In the genomic region with DNA sequence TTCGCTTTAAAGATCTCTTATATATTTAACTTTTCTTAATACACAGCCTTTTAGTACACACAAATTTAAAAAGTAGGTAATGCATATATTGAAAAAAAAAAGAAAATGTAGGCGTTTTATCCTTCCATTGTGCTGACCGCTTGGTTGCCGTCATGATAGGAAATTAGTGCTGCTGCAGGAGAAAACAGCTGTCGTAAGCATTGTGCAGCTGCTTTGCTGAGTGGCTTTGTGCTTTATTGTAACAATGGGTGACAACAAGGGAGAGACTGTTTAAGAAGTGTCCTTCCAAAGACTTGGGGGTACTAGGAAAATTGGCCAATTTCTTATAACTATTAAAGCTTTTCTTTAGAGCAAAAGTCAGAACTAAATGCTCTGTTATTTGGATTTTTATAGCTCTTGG, we compare ENCODE assay signal across 17 cellular contexts. TPM values are rescaled to one million over a fixed set of nuclear protein-coding genes. Genes with fewer than 3 reads are reported as not detected.
A peak's percentile ranks its signal among the peaks of the same experiment; 100 is the strongest.
DNase-seq lines count a peak whose midpoint lies in the region; ATAC-seq, FAIRE-seq and TF ChIP-seq lines count a peak whose summit lies in the region.
"Had no signal": no experiment of that assay in that cellular context is flagged by ENCODE, and none has a peak within 500 bp of the region (broad histone marks: within the 10 kb centered on the region; RNA-seq: fewer than 3 reads in every experiment).

No MANE protein-coding gene starts in this region.

- H3K4me3 ChIP-seq in K562, result no peak overlapping the region
- H3K4me3 ChIP-seq in skeletal muscle cell (ENCODE audit: low read depth, low read length), result peak overlapping the region; percentile 20
- H3K4me3 ChIP-seq: cardiac muscle cell, neural progenitor cell had no signal

- no peak overlapping the region for H2AFZ ChIP-seq in K562 (ENCODE audit: low read depth, low read length)
- H2AFZ ChIP-seq: neural progenitor cell had no signal

- no peaks in the 10 kb centered on the region for H3K27me3 Mint-ChIP-seq in activated CD4-positive, alpha-beta T cell treated with anti-CD3 and anti-CD28 coated beads for 36 hours

- peaks cover 9 to 11% of the 10 kb centered on the region in 2 experiments; a peak in 3 of 5 replicates for H3K4me1 ChIP-seq in K562 (replicated peaks in 1 of 2; ENCODE audit: control insufficient read depth in 2 of 2, insufficient read depth in 2 of 2, low read length in 2 of 2)

- H3K27ac ChIP-seq in K562 (ENCODE audit: extremely low read depth, low read depth, low read length), result no peak overlapping the region
- H3K27ac ChIP-seq: cardiac muscle cell, neural progenitor cell, transverse colon had no signal

- peaks cover 79% of the 10 kb centered on the region for H3K36me3 ChIP-seq in K562 (ENCODE audit: control insufficient read depth, insufficient read depth, low read length)
- H3K36me3 ChIP-seq: neural progenitor cell had no signal

- peaks cover 18% of the 10 kb centered on the region; the same call in 1 of the 2 replicates for H4K20me1 ChIP-seq in K562 (replicated peaks; ENCODE audit: control insufficient read depth, insufficient read depth, low read length)

- TF ChIP-seq CTCF in K562 (IDR thresholded peaks at IDR 0.05 in 2 of 3, conservative IDR thresholded peaks at IDR 0.05 in 1 of 3; ENCODE audit: insufficient read depth in 2 of 3, low read depth in 1 of 3, low read length in 3 of 3), result no peak

- WGBS in K562 (ENCODE audit: insufficient coverage, low coverage, missing lambda C conversion rate), result 81% methylated on average over 5 of the region's 5 CpGs

- H3K4me2 ChIP-seq in K562 (ENCODE audit: insufficient read depth, low read length), result no peak overlapping the region
- H3K4me2 ChIP-seq: neural progenitor cell had no signal

- H3K9ac ChIP-seq in K562 (ENCODE audit: insufficient read depth in 1 of 2, low read depth in 2 of 2, low read length in 2 of 2), result no peak overlapping the region
- H3K9ac ChIP-seq: neural progenitor cell had no signal

- no peaks in the 10 kb centered on the region for H3K9me1 ChIP-seq in K562 (ENCODE audit: control insufficient read depth, insufficient read depth, low read length)

- no peak overlapping the region for H3K4me3 Mint-ChIP-seq in activated CD4-positive, alpha-beta T cell treated with anti-CD3 and anti-CD28 coated beads for 36 hours
- H3K4me3 Mint-ChIP-seq: neural progenitor cell had no signal

- H3K27me3 ChIP-seq in K562 (ENCODE audit: control insufficient read depth in 2 of 2, insufficient read depth in 2 of 2, low read length in 2 of 2), result no peaks in the 10 kb centered on the region
- H3K27me3 ChIP-seq: cardiac muscle cell, heart right ventricle, neural progenitor cell, transverse colon had no signal

- H3K4me1 Mint-ChIP-seq in activated CD4-positive, alpha-beta T cell treated with anti-CD3 and anti-CD28 coated beads for 36 hours, result peaks cover 74% of the 10 kb centered on the region

- TF ChIP-seq POLR2A in K562 (conservative IDR thresholded peaks at IDR 0.05) (no peak), GM12892 (IDR thresholded peaks at IDR 0.05; ENCODE audit: low read depth, low read length) (no peak; the same call in 1 of the 2 replicates)

- TF ChIP-seq RAD21 in K562 (CRISPR knock-in tag; conservative IDR thresholded peaks at IDR 0.05 in 1 of 2, IDR thresholded peaks at IDR 0.05 in 1 of 2), result no peak

- peaks cover 91% of the 10 kb centered on the region for H3K36me3 Mint-ChIP-seq in activated CD4-positive, alpha-beta T cell treated with anti-CD3 and anti-CD28 coated beads for 36 hours (ENCODE audit: low read depth)

- H3K27ac Mint-ChIP-seq in activated CD4-positive, alpha-beta T cell treated with anti-CD3 and anti-CD28 coated beads for 36 hours, result peak overlapping the region; percentile 76
- H3K27ac Mint-ChIP-seq: neural progenitor cell had no signal

- ATAC-seq in activated CD4-positive, alpha-beta T cell treated with anti-CD3 and anti-CD28 coated beads for 36 hours, result no peak
- ATAC-seq in K562 (no peak), GM19452 (IDR thresholded peaks at IDR 0.05; ENCODE audit: unreplicated experiment) (no peak), HG03025 (IDR thresholded peaks at IDR 0.05; ENCODE audit: low FRiP score, unreplicated experiment) (no peak)
- ATAC-seq: heart right ventricle had no signal

- CTCF ChIA-PET in activated CD4-positive, alpha-beta T cell treated with anti-CD3 and anti-CD28 coated beads for 36 hours (lab: Charles Lee), result interaction anchor here (0.6 to 1.0 kb wide), 5 partner anchors 12 to 151 kb away, joined by 3 to 6 read pairs (median 3); no protein-coding TSS in a partner anchor
- CTCF ChIA-PET in K562 (lab: Yijun Ruan, JAX; ENCODE audit: low intra/inter-chr PET ratio), result no interaction called here

- in situ Hi-C loops in K562 (cut with MboI), result no loop called here

- no peaks in the 10 kb centered on the region for H3K9me3 Mint-ChIP-seq in activated CD4-positive, alpha-beta T cell treated with anti-CD3 and anti-CD28 coated beads for 36 hours (ENCODE audit: low read depth)
- H3K9me3 Mint-ChIP-seq: neural progenitor cell had no signal

- H3K9me3 ChIP-seq in K562 (replicated peaks; ENCODE audit: control insufficient read depth, insufficient read depth, low read depth, low read length), result no peaks in the 10 kb centered on the region
- H3K9me3 ChIP-seq: heart right ventricle, transverse colon had no signal

- DNase-seq in activated CD4-positive, alpha-beta T cell treated with anti-CD3 and anti-CD28 coated beads for 36 hours, result no peak
- DNase-seq in activated CD4-positive, alpha-beta T cell treated with anti-CD3 and anti-CD28 coated beads, Interleukin-2, amount 50 U/mL, for 48 hours, result no peak
- DNase-seq in NCI-H1105 (lab: John Stamatoyannopoulos, UW) (peak; percentile 20), K562 (ENCODE audit: extremely low read depth in 1 of 4, low spot score in 3 of 4) (no peak), skeletal muscle cell (ENCODE audit: low read depth) (no peak), GM12892 (ENCODE audit: insufficient read length) (no peak)
- DNase-seq: ACHN, DMS153, heart right ventricle, NCI-H510A, SHP77, transverse colon had no signal

- no peak for FAIRE-seq in K562 (lab: Jason Lieb, UNC)
- no peak for FAIRE-seq in GM12892 (lab: Jason Lieb, UNC)
- FAIRE-seq: endothelial cell of umbilical vein had no signal

- POLR2A ChIA-PET in activated CD4-positive, alpha-beta T cell treated with anti-CD3 and anti-CD28 coated beads for 36 hours (lab: Charles Lee), result interaction anchor here (0.6 to 1.8 kb wide), 4 partner anchors 8 to 99 kb away, joined by 3 to 6 read pairs (median 4); no protein-coding TSS in a partner anchor
- POLR2A ChIA-PET in K562 (lab: Yijun Ruan, JAX), result interaction anchor here (0.6 to 2.3 kb wide), 6 partner anchors 9 to 264 kb away, joined by 3 to 7 read pairs (median 4); no protein-coding TSS in a partner anchor

- TF ChIP-seq EP300 in K562 (IDR thresholded peaks at IDR 0.05; ENCODE audit: low read length), result no peak

- intact Hi-C loops in activated CD4-positive, alpha-beta T cell treated with anti-CD3 and anti-CD28 coated beads for 36 hours (cut with DNase I, micrococcal nuclease), result loop anchor here (5.0 to 10.0 kb wide), 4 partner anchors 325 to 742 kb away; partner anchors contain the start of genes CCDC102A (in 1 of the 2) and GNAO1 (in 1 of the 2)
- intact Hi-C loops in K562 (cut with micrococcal nuclease), result no loop called here

- peaks cover 40% of the 10 kb centered on the region for H3K79me2 ChIP-seq in K562 (ENCODE audit: control insufficient read depth, insufficient read depth, low read length)

- no TSS peak for BruUV-seq in K562 (replicated peaks; lab: Mats Ljungman, UMichigan)

RNA-seq across cellular contexts. Expression of gene HERPUD1, which starts 5.0 kb away (rescaled TPM):
- total RNA-seq in activated CD4-positive, alpha-beta T cell treated with anti-CD3 and anti-CD28 coated beads for 36 hours, result 100 to 1,000 TPM; 136 to 195 TPM
- total RNA-seq in K562 (2011; cell fraction: chromatin; rRNA removed; ENCODE audit: low replicate concordance), result 163 and 256 TPM in 2 replicates
- total RNA-seq in K562 (2011; cell fraction: nucleolus; rRNA removed), result 127 and 147 TPM in 2 replicates
- 170 and 203 TPM in 2 replicates for total RNA-seq in K562 (2011; cell fraction: nucleoplasm; rRNA removed)
- total RNA-seq in K562 (2014; rRNA removed) (25.8 and 26.8 TPM in 2 replicates), K562 (2014; rRNA removed; fragmentation: Illumina TruSeq; extraction: Trizol) (49.3 and 65.4 TPM in 2 replicates), K562 (2015; rRNA removed; fragmentation: Illumina TruSeq; extraction: Trizol) (18.1 and 19.2 TPM in 2 replicates), K562 (2021) (54.4 and 60.7 TPM in 2 replicates)
- polyA plus RNA-seq in K562 (2011; rRNA removed) (50.0 and 90.9 TPM in 2 replicates), K562 (2014; fragmentation: Illumina TruSeq; extraction: Trizol) (57.8 and 60.7 TPM in 2 replicates), K562 (2014; fragmentation: Nextera tagmentation; extraction: Ambion mirVana) (10 to 100 TPM; 14.2 to 17.8 TPM), K562 (2014; rRNA removed) (32.0 and 37.4 TPM in 2 replicates)
- 36.4 and 59.0 TPM in 2 replicates for polyA plus RNA-seq in K562 (2011; cell fraction: cytosol; rRNA removed)
- polyA plus RNA-seq in K562 (2011; cell fraction: nucleus; rRNA removed), result 92.5 and 115 TPM in 2 replicates
- 28.0 and 112 TPM in 2 replicates for polyA plus RNA-seq in K562 (2012)
- 49.2 and 70.6 TPM in 2 replicates for polyA minus RNA-seq in K562 (2011; rRNA and poly(A)+ RNA removed)
- polyA minus RNA-seq in K562 (2011; cell fraction: cytosol; rRNA and poly(A)+ RNA removed), result 36.1 and 42.5 TPM in 2 replicates
- 36.1 and 75.2 TPM in 2 replicates for polyA minus RNA-seq in K562 (2011; cell fraction: nucleus; rRNA and poly(A)+ RNA removed)
- 162 TPM for polyA plus RNA-seq in GM12892 (2012; ENCODE audit: missing spikeins)

RNA-seq across cellular contexts. Expression of gene CETP, which starts 24.8 kb away (rescaled TPM):
- total RNA-seq in activated CD4-positive, alpha-beta T cell treated with anti-CD3 and anti-CD28 coated beads for 36 hours, result under 1 TPM in 1 of 2 experiments, not detected in 1; 0.14 TPM
- 0.37 TPM in 1 of 2 replicates, not detected in the other for total RNA-seq in K562 (2011; cell fraction: chromatin; rRNA removed; ENCODE audit: low replicate concordance)
- total RNA-seq in K562 (2011; cell fraction: nucleolus; rRNA removed), result 0.17 TPM in 1 of 2 replicates, not detected in the other
- not detected in 2 replicates for total RNA-seq in K562 (2011; cell fraction: nucleoplasm; rRNA removed)
- not detected in 2 replicates for total RNA-seq in K562 (2014; rRNA removed)
- not detected in 2 replicates for total RNA-seq in K562 (2014; rRNA removed; fragmentation: Illumina TruSeq; extraction: Trizol)
- total RNA-seq in K562 (2015; rRNA removed; fragmentation: Illumina TruSeq; extraction: Trizol), result not detected in 2 replicates
- total RNA-seq in K562 (2021), result not detected in 2 replicates
- 0.05 TPM in 1 of 2 replicates, not detected in the other for polyA plus RNA-seq in K562 (2011; rRNA removed)
- polyA plus RNA-seq in K562 (2011; cell fraction: cytosol; rRNA removed), result 0.06 TPM in 1 of 2 replicates, not detected in the other
- polyA plus RNA-seq in K562 (2011; cell fraction: nucleus; rRNA removed), result 0.06 and 0.30 TPM in 2 replicates
- polyA plus RNA-seq in K562 (2012), result 0.06 TPM in 1 of 2 replicates, not detected in the other
- not detected in 2 replicates for polyA plus RNA-seq in K562 (2014; fragmentation: Illumina TruSeq; extraction: Trizol)
- under 1 TPM in 1 of 2 experiments, not detected in 1; 0.07 TPM for polyA plus RNA-seq in K562 (2014; fragmentation: Nextera tagmentation; extraction: Ambion mirVana)
- 0.11 TPM in 1 of 2 replicates, not detected in the other for polyA plus RNA-seq in K562 (2014; rRNA removed)
- polyA minus RNA-seq in K562 (2011; rRNA and poly(A)+ RNA removed), result not detected in 2 replicates
- not detected in 2 replicates for polyA minus RNA-seq in K562 (2011; cell fraction: cytosol; rRNA and poly(A)+ RNA removed)
- polyA minus RNA-seq in K562 (2011; cell fraction: nucleus; rRNA and poly(A)+ RNA removed), result not detected in 2 replicates
- 9.0 TPM for polyA plus RNA-seq in GM12892 (2012; ENCODE audit: missing spikeins)

RNA-seq across cellular contexts. Expression of gene NLRC5, which starts 52.4 kb away (rescaled TPM):
- 100 to 1,000 TPM; 143 to 175 TPM for total RNA-seq in activated CD4-positive, alpha-beta T cell treated with anti-CD3 and anti-CD28 coated beads for 36 hours
- 0.30 TPM in 1 of 2 replicates, not detected in the other for total RNA-seq in K562 (2011; cell fraction: chromatin; rRNA removed; ENCODE audit: low replicate concordance)
- 0.26 and 1.0 TPM in 2 replicates for total RNA-seq in K562 (2011; cell fraction: nucleolus; rRNA removed)
- not detected in 2 replicates for total RNA-seq in K562 (2011; cell fraction: nucleoplasm; rRNA removed)
- 0.59 TPM in 1 of 2 replicates, not detected in the other for total RNA-seq in K562 (2014; rRNA removed)
- total RNA-seq in K562 (2014; rRNA removed; fragmentation: Illumina TruSeq; extraction: Trizol), result 0.06 TPM in 1 of 2 replicates, not detected in the other
- not detected in 2 replicates for total RNA-seq in K562 (2015; rRNA removed; fragmentation: Illumina TruSeq; extraction: Trizol)
- 0.71 and 0.89 TPM in 2 replicates for total RNA-seq in K562 (2021)
- 0.26 TPM in 1 of 2 replicates, not detected in the other for polyA plus RNA-seq in K562 (2011; rRNA removed)
- 0.03 TPM in 1 of 2 replicates, not detected in the other for polyA plus RNA-seq in K562 (2011; cell fraction: cytosol; rRNA removed)
- polyA plus RNA-seq in K562 (2011; cell fraction: nucleus; rRNA removed), result 0.11 and 0.18 TPM in 2 replicates
- polyA plus RNA-seq in K562 (2012), result 0.12 and 0.29 TPM in 2 replicates
- polyA plus RNA-seq in K562 (2014; fragmentation: Illumina TruSeq; extraction: Trizol), result not detected in 2 replicates
- not detected for polyA plus RNA-seq in K562 (2014; fragmentation: Nextera tagmentation; extraction: Ambion mirVana)
- not detected in 2 replicates for polyA plus RNA-seq in K562 (2014; rRNA removed)
- polyA minus RNA-seq in K562 (2011; rRNA and poly(A)+ RNA removed), result 0.42 TPM in 1 of 2 replicates, not detected in the other
- polyA minus RNA-seq in K562 (2011; cell fraction: cytosol; rRNA and poly(A)+ RNA removed), result 1.2 TPM in 1 of 2 replicates, not detected in the other
- 0.94 TPM in 1 of 2 replicates, not detected in the other for polyA minus RNA-seq in K562 (2011; cell fraction: nucleus; rRNA and poly(A)+ RNA removed)
- polyA plus RNA-seq in GM12892 (2012; ENCODE audit: missing spikeins), result 99.5 TPM
- total RNA-seq: cardiac muscle cell had no signal
- polyA plus RNA-seq: cardiac muscle cell had no signal

Comparison
In these comparisons a context has a peak if more than half of its experiments do, and no peak if none do; other contexts are left out.
1. RNA of gene NLRC5, which starts 52.4 kb away (total RNA-seq): 143 to 175 TPM in activated CD4-positive, alpha-beta T cell treated with anti-CD3 and anti-CD28 coated beads for 36 hours; 0.06 to 1.0 TPM in K562; every median in the first group is over 10 times any median in the second.